Comparison of ENCODE assay signal across 8 cellular contexts in the genomic region with DNA sequence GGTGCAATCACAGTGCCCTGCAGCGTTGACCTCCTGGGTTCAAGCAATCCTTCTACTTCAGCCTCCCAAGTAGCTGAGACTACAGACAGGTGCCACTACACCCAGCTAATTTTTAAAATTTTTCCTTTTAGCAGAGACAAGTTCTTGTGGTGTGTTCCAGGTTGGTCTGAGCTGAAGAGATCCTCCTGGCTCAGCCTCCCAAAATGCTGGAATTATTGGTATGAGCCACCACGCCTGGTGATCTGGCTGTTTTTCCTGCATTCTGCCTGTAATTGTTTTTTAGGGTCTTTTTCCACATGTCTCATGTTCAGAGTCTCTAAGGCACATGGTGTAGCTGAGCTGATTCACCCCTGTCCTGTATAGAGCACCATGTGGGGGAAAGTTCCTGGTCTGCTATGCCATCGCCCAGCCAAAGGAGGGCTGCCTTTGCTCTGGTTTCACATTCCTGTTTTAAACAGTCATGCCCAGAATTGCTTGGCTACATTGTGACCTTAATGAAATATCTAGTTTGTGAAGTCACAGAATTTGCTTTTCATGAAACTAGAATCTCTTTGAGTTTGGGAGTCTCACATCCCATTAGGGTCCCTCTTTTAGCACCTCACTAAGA. TPM values are rescaled to one million over a fixed set of nuclear protein-coding genes. Genes with fewer than 3 reads are reported as not detected.
DNase-seq lines count a peak whose midpoint lies in the region; ATAC-seq, FAIRE-seq and TF ChIP-seq lines count a peak whose summit lies in the region.
"Not testable (repeated sequence)": the region's sequence is repeated elsewhere in the genome, so short reads cannot be mapped to it uniquely, and the experiment has no call there.

No MANE protein-coding gene starts in this region.

- not testable (repeated sequence) for H3K9me3 Mint-ChIP-seq in MCF 10A (ENCODE audit: unreplicated experiment)

- ATAC-seq in RWPE2 (ENCODE audit: low read depth), result peak; percentile 93

- H3K36me3 ChIP-seq in RWPE2 (ENCODE audit: low read depth); kidney (ENCODE audit: control insufficient read depth in 1 of 2, insufficient read depth in 2 of 2, low read length in 2 of 2); osteoblast (ENCODE audit: insufficient read depth, low read length); tibial nerve: not testable (repeated sequence)

- DNase-seq in COLO668 (lab: John Stamatoyannopoulos, UW; ENCODE audit: unreplicated experiment) (peak; percentile 1), MCF 10A (ENCODE audit: unreplicated experiment) (peak; percentile 57), fibroblast of mammary gland (ENCODE audit: low read depth) (peak; percentile 75), osteoblast (ENCODE audit: insufficient read length, low spot score, missing footprints) (peak; percentile 55), tibial nerve (ENCODE audit: low spot score in 2 of 2) (peak in 1 of 2 donors; percentile 33)
- DNase-seq in RWPE2 (ENCODE audit: low spot score); kidney: not testable (repeated sequence)

- H3K27me3 Mint-ChIP-seq in MCF 10A (ENCODE audit: insufficient read depth, unreplicated experiment), result not testable (repeated sequence)

- not testable (repeated sequence) for H3K4me3 Mint-ChIP-seq in MCF 10A (ENCODE audit: unreplicated experiment)

- 53 to 55% methylated on average over 2 to 3 of the region's 3 CpGs for WGBS in tibial nerve, 2 donors

- not testable (repeated sequence) for TF ChIP-seq EP300 in Ishikawa (IDR thresholded peaks at IDR 0.05; ENCODE audit: borderline replicate concordance); tibial nerve (IDR thresholded peaks at IDR 0.05)

- not testable (repeated sequence) for H2AFZ ChIP-seq in osteoblast (ENCODE audit: low read length)

- not testable (repeated sequence) for H3K9me3 ChIP-seq in RWPE2 (ENCODE audit: severe bottlenecking); kidney (ENCODE audit: control insufficient read depth in 1 of 2, low read length in 2 of 2); osteoblast (ENCODE audit: low read depth, low read length); tibial nerve

- H3K27ac Mint-ChIP-seq in MCF 10A (ENCODE audit: low read depth, unreplicated experiment), result peak overlapping the region; percentile 58

- POLR2A ChIA-PET in MCF 10A (lab: Yijun Ruan, JAX), result interaction anchor here (1.2 kb wide), 1 partner anchor 76 kb away, joined by 3 read pairs; no protein-coding TSS in a partner anchor

- peak; percentile 40 for TF ChIP-seq RAD21 in Ishikawa (IDR thresholded peaks at IDR 0.05; ENCODE audit: low read depth)

- not testable (repeated sequence) for H4K20me1 ChIP-seq in osteoblast (ENCODE audit: insufficient read depth, low read length)

- not testable (repeated sequence) for H3K4me3 ChIP-seq in RWPE2 (ENCODE audit: severe bottlenecking); fibroblast of mammary gland (ENCODE audit: control insufficient read depth, low read depth, low read length); kidney (ENCODE audit: low read length in 2 of 2); osteoblast (ENCODE audit: insufficient read depth, low read length); tibial nerve

- not testable (repeated sequence) for H3K27ac ChIP-seq in RWPE2 (ENCODE audit: poor library complexity, severe bottlenecking); kidney (ENCODE audit: low read depth in 2 of 2, low read length in 2 of 2)
- H3K27ac ChIP-seq in osteoblast (ENCODE audit: low read depth, low read length) (peak overlapping the region; percentile 62), tibial nerve (peak overlapping the region in 2 of 4 donors; percentile 36 to 81)

- peak; percentile 56 for TF ChIP-seq CTCF in RWPE2 (IDR thresholded peaks at IDR 0.05; ENCODE audit: poor library complexity, severe bottlenecking)
- TF ChIP-seq CTCF in MCF 10A (IDR thresholded peaks at IDR 0.05; ENCODE audit: unreplicated experiment), result peak; percentile 22
- TF ChIP-seq CTCF in fibroblast of mammary gland (conservative IDR thresholded peaks at IDR 0.05; ENCODE audit: control insufficient read depth, insufficient read depth, low read depth, low read length), result peak; percentile 32
- TF ChIP-seq CTCF in kidney (IDR thresholded peaks at IDR 0.05; ENCODE audit: borderline replicate concordance, extremely low read depth, insufficient read depth), result peak; percentile 17
- peak; percentile 38 for TF ChIP-seq CTCF in osteoblast (IDR thresholded peaks at IDR 0.05; ENCODE audit: extremely low read depth, low read depth, low read length)
- TF ChIP-seq CTCF in tibial nerve (IDR thresholded peaks at IDR 0.05), result peak in 4 of 5 experiments; percentile 8 to 22 (median 14)

- not testable (repeated sequence) for TF ChIP-seq POLR2A in tibial nerve (IDR thresholded peaks at IDR 0.05)

- H3K36me3 Mint-ChIP-seq in MCF 10A (ENCODE audit: insufficient read depth, unreplicated experiment), result not testable (repeated sequence)

- H3K27me3 ChIP-seq in RWPE2 (ENCODE audit: insufficient read depth, poor library complexity, severe bottlenecking); osteoblast (ENCODE audit: insufficient read depth, low read length); tibial nerve: not testable (repeated sequence)

- FAIRE-seq in kidney (lab: Jason Lieb, UNC), result not testable (repeated sequence)

- H3K4me2 ChIP-seq in osteoblast (ENCODE audit: insufficient read depth, low read length), result not testable (repeated sequence)

- not testable (repeated sequence) for H3K4me1 ChIP-seq in RWPE2 (ENCODE audit: insufficient read depth, poor library complexity, severe bottlenecking); kidney (ENCODE audit: control insufficient read depth in 1 of 2, insufficient read depth in 1 of 2, low read depth in 1 of 2, low read length in 2 of 2); osteoblast (ENCODE audit: insufficient read depth, low read length)
- peaks cover 0 to 24% (median 12%) of the 10 kb centered on the region in 4 donors for H3K4me1 ChIP-seq in tibial nerve

- intact Hi-C loops in MCF 10A (cut with micrococcal nuclease), result loop anchor here (1.0 to 5.0 kb wide), 4 partner anchors 76 to 414 kb away; a partner anchor contains a TSS
- intact Hi-C loops in kidney (cut with DNase I), result not testable (repeated sequence)

- CTCF ChIA-PET in MCF 10A (lab: Yijun Ruan, JAX), result interaction anchor here (0.8 to 1.2 kb wide), 3 partner anchors 74 to 378 kb away, joined by 3 to 4 read pairs (median 4); no protein-coding TSS in a partner anchor

- peaks cover 43% of the 10 kb centered on the region for H3K4me1 Mint-ChIP-seq in MCF 10A (ENCODE audit: insufficient read depth, unreplicated experiment)

- H3K9ac ChIP-seq in kidney (ENCODE audit: low read length in 2 of 2), result not testable (repeated sequence)

- not testable (repeated sequence) for H3K79me2 ChIP-seq in osteoblast (ENCODE audit: insufficient read depth, low read length)

- BruUV-seq in MCF 10A (replicated peaks; lab: Mats Ljungman, UMichigan), result not testable (repeated sequence)

TF ChIP-seq in Ishikawa, 13 proteins besides CTCF, POLR2A, EP300 and RAD21:
- TF ChIP-seq, protein P1, sequence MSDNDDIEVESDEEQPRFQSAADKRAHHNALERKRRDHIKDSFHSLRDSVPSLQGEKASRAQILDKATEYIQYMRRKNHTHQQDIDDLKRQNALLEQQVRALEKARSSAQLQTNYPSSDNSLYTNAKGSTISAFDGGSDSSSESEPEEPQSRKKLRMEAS (IDR thresholded peaks at IDR 0.05), result 0 out of 2 replicates have a peak, but pooled peaks have one; percentile 14

RNA-seq across cellular contexts. Expression of a gene that starts 15.1 kb away (rescaled TPM):
- total RNA-seq in MCF 10A (2022) (19.7 and 21.1 TPM in 2 replicates), kidney (16.3 TPM), osteoblast (38.6 and 46.0 TPM in 2 replicates), tibial nerve (10 to 100 TPM; 24.7 to 52.2 (median 39.6) TPM)
- 11.8 TPM for polyA plus RNA-seq in kidney (ENCODE audit: insufficient read depth, low read depth, low replicate concordance)

RNA-seq across cellular contexts. Expression of a gene that starts 55.6 kb away (rescaled TPM):
- total RNA-seq in MCF 10A (2022) (4.3 and 6.2 TPM in 2 replicates), kidney (61.7 TPM), osteoblast (108 and 140 TPM in 2 replicates), tibial nerve (10 to 100 TPM; 47.1 to 94.8 (median 77.5) TPM)
- 81.3 TPM for polyA plus RNA-seq in kidney (ENCODE audit: insufficient read depth, low read depth, low replicate concordance)
